Comparison of ENCODE assay signal across 17 cellular contexts in the genomic region with DNA sequence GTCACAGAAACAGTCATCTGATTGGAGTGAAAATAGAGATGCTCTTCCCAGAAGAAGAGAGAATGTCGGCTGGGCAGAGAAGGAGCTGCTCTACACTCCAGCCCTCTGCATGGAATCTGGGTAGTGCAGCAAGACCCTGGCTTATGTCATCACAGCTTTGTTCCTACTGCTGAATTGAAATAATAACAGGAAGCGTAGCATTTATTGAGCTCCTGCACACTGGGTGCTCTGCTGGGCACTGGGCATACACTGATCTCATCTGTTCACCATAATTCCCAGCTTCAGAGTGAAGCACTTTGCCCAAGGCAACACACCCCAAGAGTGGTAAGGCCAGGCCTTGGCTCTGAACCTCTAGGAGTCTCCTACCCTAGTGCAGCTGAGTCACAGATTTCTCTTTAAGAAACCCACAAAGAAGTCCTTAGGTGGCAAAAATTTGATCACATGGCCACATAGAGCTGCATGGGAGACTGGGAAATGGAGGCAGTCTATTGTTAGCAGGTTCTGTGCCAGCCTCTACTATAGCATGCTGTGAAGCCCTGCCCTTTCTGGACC. TPM values are rescaled to one million over a fixed set of nuclear protein-coding genes. Genes with fewer than 3 reads are reported as not detected.
DNase-seq lines count a peak whose midpoint lies in the region; ATAC-seq, FAIRE-seq and TF ChIP-seq lines count a peak whose summit lies in the region.
"Had no signal": no experiment of that assay in that cellular context is flagged by ENCODE, and none has a peak within 500 bp of the region (broad histone marks: within the 10 kb centered on the region; RNA-seq: fewer than 3 reads in every experiment).

No MANE protein-coding gene starts in this region.

- no peak for TF ChIP-seq EP300 in HepG2 (IDR thresholded peaks at IDR 0.05; ENCODE audit: low read depth in 2 of 2, low read length in 2 of 2)
- no peak for TF ChIP-seq EP300 in HepG2 (CRISPR knock-in tag; IDR thresholded peaks at IDR 0.05; ENCODE audit: borderline replicate concordance)

- POLR2A ChIA-PET in HepG2 (lab: Yijun Ruan, JAX) = no interaction called here
- POLR2A ChIA-PET in GM10248 (lab: Yijun Ruan, JAX) = no interaction called here

- H3K4me1 ChIP-seq in HepG2 (ENCODE audit: insufficient read depth, low read length) = peaks cover 49% of the 10 kb centered on the region
- H3K4me1 ChIP-seq in right lobe of liver = peaks cover 0 to 39% (median 16%) of the 10 kb centered on the region in 4 donors
- H3K4me1 ChIP-seq in lung (ENCODE audit: control insufficient read depth in 2 of 2, insufficient read depth in 2 of 2, low read length in 2 of 2) = peaks cover 18 to 40% of the 10 kb centered on the region in 2 donors

- CTCF ChIA-PET in HepG2 (lab: Yijun Ruan, JAX; ENCODE audit: low intra/inter-chr PET ratio, low total read pairs) = no interaction called here
- CTCF ChIA-PET in GM10248 (lab: Yijun Ruan, JAX) = interaction anchor here (0.9 to 3.3 kb wide), 5 partner anchors 10 to 113 kb away, joined by 3 to 13 read pairs (median 3); no protein-coding TSS in a partner anchor

- no peak overlapping the region for H2AFZ ChIP-seq in HepG2 (ENCODE audit: low read length)

- peaks cover 24% of the 10 kb centered on the region for H3K79me2 ChIP-seq in HepG2 (ENCODE audit: insufficient read depth, low read length)

- H3K9ac ChIP-seq in HepG2 (ENCODE audit: insufficient read depth, low read depth, low read length) = no peak overlapping the region

- H3K4me2 ChIP-seq in HepG2 (ENCODE audit: low read depth, low read length) = no peak overlapping the region

- no peak for DNase-seq in HepG2 (ENCODE audit: low spot score)
- no peak for DNase-seq in right lobe of liver
- DNase-seq in lung (ENCODE audit: low spot score) = peak; percentile 21
- no peak for DNase-seq in GM10248 (ENCODE audit: extremely low spot score)
- DNase-seq in left colon = no peak
- DNase-seq: cerebellar nuclear complex; immature natural killer cell; MV-4-11; NCI-H2107; occipital lobe; small intestine; stimulated activated naive B cell treated with anti-CD40 and anti-IgM and Interleukin-4, amounts not matched to agents 10 μg/mL and 1 μg/mL and 100 μg/mL, for 72 hours; SW 1271 had no signal

- H3K4me3 ChIP-seq in HepG2 (replicated peaks in 1 of 3; ENCODE audit: insufficient read depth in 1 of 3, low read depth in 2 of 3, low read length in 3 of 3) (no peak overlapping the region), right lobe of liver (no peak overlapping the region), lung (no peak overlapping the region)

- TF ChIP-seq CTCF in HepG2 (CRISPR knock-in tag; IDR thresholded peaks at IDR 0.05) (no peak), right lobe of liver (IDR thresholded peaks at IDR 0.05) (no peak), lung (IDR thresholded peaks at IDR 0.05; ENCODE audit: control extremely low read depth, extremely low read depth) (no peak), GM10248 (IDR thresholded peaks at IDR 0.05; ENCODE audit: control extremely low read depth, extremely low read depth, low read depth, missing control alignments) (no peak)

- FAIRE-seq in HepG2 (lab: Jason Lieb, UNC) = no peak
- FAIRE-seq: small intestine had no signal

- no peaks in the 10 kb centered on the region for H3K9me3 ChIP-seq in HepG2 (ENCODE audit: low read length)
- no peaks in the 10 kb centered on the region for H3K9me3 ChIP-seq in right lobe of liver
- H3K9me3 ChIP-seq in lung (ENCODE audit: control insufficient read depth in 2 of 2, insufficient read depth in 1 of 2, low read length in 1 of 2) = no peaks in the 10 kb centered on the region

- no TSS peak for BruUV-seq in HepG2 (replicated peaks; lab: Mats Ljungman, UMichigan)

- H3K27ac ChIP-seq in HepG2 (ENCODE audit: extremely low read length, insufficient read depth, low read length) (no peak overlapping the region), right lobe of liver (no peak overlapping the region), angular gyrus (ENCODE audit: low read depth, low read length) (peak overlapping the region; percentile 70), lung (ENCODE audit: low read depth in 1 of 2, low read length in 1 of 2) (peak overlapping the region in 1 of 2 donors; percentile 73)
- H3K27ac ChIP-seq: VCaP had no signal

- TF ChIP-seq RAD21 in HepG2 (CRISPR knock-in tag; IDR thresholded peaks at IDR 0.05) = no peak

- TF ChIP-seq POLR2A in HepG2 (IDR thresholded peaks at IDR 0.05; ENCODE audit: insufficient read depth in 1 of 2, low read depth in 2 of 2, low read length in 2 of 2) (no peak), right lobe of liver (IDR thresholded peaks at IDR 0.05) (no peak)

- no peaks in the 10 kb centered on the region for H3K27me3 ChIP-seq in HepG2 (ENCODE audit: control insufficient read depth in 1 of 2, insufficient read depth in 2 of 2, low read length in 2 of 2)
- no peaks in the 10 kb centered on the region for H3K27me3 ChIP-seq in right lobe of liver
- no peaks in the 10 kb centered on the region for H3K27me3 ChIP-seq in lung (ENCODE audit: control insufficient read depth, insufficient read depth)

- peaks cover 8 to 13% of the 10 kb centered on the region in 2 experiments; a peak in 3 of 5 replicates for H3K36me3 ChIP-seq in HepG2 (replicated peaks in 1 of 2; ENCODE audit: control insufficient read depth in 1 of 2, insufficient read depth in 2 of 2, low read length in 2 of 2)
- no peaks in the 10 kb centered on the region for H3K36me3 ChIP-seq in right lobe of liver
- no peaks in the 10 kb centered on the region for H3K36me3 ChIP-seq in lung (ENCODE audit: control insufficient read depth in 2 of 2, insufficient read depth in 2 of 2, low read length in 2 of 2)

- intact Hi-C loops in HepG2 (cut with micrococcal nuclease; ENCODE audit: unreplicated experiment) (no loop called here), right lobe of liver (cut with DNase I) (no loop called here), left colon (cut with DNase I, micrococcal nuclease) (no loop called here)

- WGBS in HepG2 (ENCODE audit: low lambda C conversion rate) = 82% methylated on average over 2 of the region's 2 CpGs
- no CpG with 5 or more reads among the region's 2 CpGs for WGBS in right lobe of liver (ENCODE audit: insufficient coverage, low coverage, low lambda C conversion rate, missing lambda C conversion rate)
- WGBS in lung, 2 donors = 76 to 79% methylated on average over 2 of the region's 2 CpGs

- in situ Hi-C loops in HepG2 (cut with HindIII; ENCODE audit: extremely low pct_ligation_motif_present, low pct_unique_long_range_greater_than_20kb) = no loop called here

- peaks cover 9% of the 10 kb centered on the region; the same call in 1 of the 2 replicates for H4K20me1 ChIP-seq in HepG2 (ENCODE audit: insufficient read depth, low read length)

- ATAC-seq in HepG2 (no peak), right lobe of liver (no peak), lung (ENCODE audit: insufficient read depth, low FRiP score) (no peak), left colon (no peak), GM18873 (IDR thresholded peaks at IDR 0.05; ENCODE audit: low FRiP score, unreplicated experiment) (no peak), GM19397 (IDR thresholded peaks at IDR 0.05; ENCODE audit: unreplicated experiment) (no peak)
- ATAC-seq: stimulated activated naive B cell treated with anti-CD40 and anti-IgM and Interleukin-4, amounts not matched to agents 10 μg/mL and 1 μg/mL and 100 μg/mL, for 72 hours had no signal

TF ChIP-seq in HepG2, 621 proteins besides CTCF, POLR2A, EP300 and RAD21:
- TF ChIP-seq RBFOX2 (IDR thresholded peaks at IDR 0.05; ENCODE audit: low read depth, low read length) = no peak
- 0 out of 2 replicates have a peak, but pooled peaks have one; percentile 33 for TF ChIP-seq POLR2G (IDR thresholded peaks at IDR 0.05; ENCODE audit: low read depth, low read length)
- TF ChIP-seq HNRNPH1 (optimal IDR thresholded peaks at IDR 0.05; ENCODE audit: low read depth, low read length) = no peak
- TF ChIP-seq ZC3H4 (CRISPR knock-in tag; IDR thresholded peaks at IDR 0.05; ENCODE audit: borderline replicate concordance) = no peak
- no peak for TF ChIP-seq TSC22D2 (CRISPR knock-in tag; IDR thresholded peaks at IDR 0.05; ENCODE audit: borderline replicate concordance)
- no peak for TF ChIP-seq ZNF224 (CRISPR knock-in tag; IDR thresholded peaks at IDR 0.05)
- no peak for TF ChIP-seq PTBP1 (IDR thresholded peaks at IDR 0.05; ENCODE audit: low read depth, low read length, poor library complexity, severe bottlenecking)
- TF ChIP-seq MAFK (conservative IDR thresholded peaks at IDR 0.05 in 1 of 2, IDR thresholded peaks at IDR 0.05 in 1 of 2; ENCODE audit: low read length in 2 of 2) = peak in 1 of 2 experiments; percentile 36; a peak in 2 of 4 replicates

RNA-seq across cellular contexts. Expression of a gene that starts 3.9 kb away (rescaled TPM):
- total RNA-seq in HepG2 (2016; rRNA removed; fragmentation: Illumina TruSeq; extraction: Trizol) = 0.87 and 1.2 TPM in 2 replicates
- total RNA-seq in HepG2 (2016; cell fraction: cytosol; rRNA removed; fragmentation: Illumina TruSeq; extraction: Trizol; ENCODE audit: low read depth) = 0.79 and 0.91 TPM in 2 replicates
- 0.89 and 1.1 TPM in 2 replicates for total RNA-seq in HepG2 (2016; cell fraction: insoluble cytoplasmic fraction; rRNA removed; fragmentation: Illumina TruSeq; extraction: Trizol)
- total RNA-seq in HepG2 (2016; cell fraction: membrane; rRNA removed; fragmentation: Illumina TruSeq; extraction: Trizol) = 0.48 and 0.93 TPM in 2 replicates
- total RNA-seq in HepG2 (2016; cell fraction: nucleus; rRNA removed; fragmentation: Illumina TruSeq; extraction: Trizol) = 0.66 and 0.81 TPM in 2 replicates
- 2.4 and 2.9 TPM in 2 replicates for polyA plus RNA-seq in HepG2 (2011; rRNA removed)
- 2.5 and 3.1 TPM in 2 replicates for polyA plus RNA-seq in HepG2 (2011; cell fraction: cytosol; rRNA removed)
- 6.1 and 6.2 TPM in 2 replicates for polyA plus RNA-seq in HepG2 (2011; cell fraction: nucleus; rRNA removed)
- 2.1 and 4.3 TPM in 2 replicates for polyA plus RNA-seq in HepG2 (2012)
- 0.62 and 0.94 TPM in 2 replicates for polyA plus RNA-seq in HepG2 (2016; cell fraction: cytosol; fragmentation: Illumina TruSeq; extraction: Trizol; ENCODE audit: low read depth)
- 0.67 and 0.96 TPM in 2 replicates for polyA plus RNA-seq in HepG2 (2016; cell fraction: insoluble cytoplasmic fraction; fragmentation: Illumina TruSeq; extraction: Trizol; ENCODE audit: low read depth)
- 0.65 and 0.68 TPM in 2 replicates for polyA plus RNA-seq in HepG2 (2016; cell fraction: membrane; fragmentation: Illumina TruSeq; extraction: Trizol; ENCODE audit: low read depth)
- 1.5 and 1.6 TPM in 2 replicates for polyA plus RNA-seq in HepG2 (2016; cell fraction: nucleus; fragmentation: Illumina TruSeq; extraction: Trizol; ENCODE audit: insufficient read depth, low read depth)
- 0.42 and 0.92 TPM in 2 replicates for polyA minus RNA-seq in HepG2 (2011; rRNA and poly(A)+ RNA removed; ENCODE audit: low replicate concordance)
- 0.62 and 0.89 TPM in 2 replicates for polyA minus RNA-seq in HepG2 (2011; cell fraction: cytosol; rRNA and poly(A)+ RNA removed)
- 0.37 and 0.64 TPM in 2 replicates for polyA minus RNA-seq in HepG2 (2011; cell fraction: nucleus; rRNA and poly(A)+ RNA removed)
- total RNA-seq in right lobe of liver = 10 to 100 TPM in 3 of 6 experiments, 1 to 10 TPM in 3; 2.0 to 43.3 (median 16.6) TPM
- total RNA-seq in lung = 10 to 100 TPM in 1 of 2 donors, 1 to 10 TPM in 1; 3.5 to 10.9 TPM
- 10 to 100 TPM; 14.2 to 18.1 TPM for polyA plus RNA-seq in lung
- 100 to 1,000 TPM; 262 to 489 TPM for total RNA-seq in left colon

Comparison
In these comparisons a context has a peak if more than half of its experiments do, and no peak if none do; other contexts are left out.
1. RNA of a gene that starts 3.9 kb away (total RNA-seq): 262 to 489 TPM in left colon; 2.0 to 43.3 TPM in right lobe of liver, 3.5 to 10.9 TPM in lung and 0.48 to 1.2 TPM in HepG2; every median in the first group is over 4 times any median in the second.